19 cellular contexts compared by ENCODE assay signal in the genomic region with DNA sequence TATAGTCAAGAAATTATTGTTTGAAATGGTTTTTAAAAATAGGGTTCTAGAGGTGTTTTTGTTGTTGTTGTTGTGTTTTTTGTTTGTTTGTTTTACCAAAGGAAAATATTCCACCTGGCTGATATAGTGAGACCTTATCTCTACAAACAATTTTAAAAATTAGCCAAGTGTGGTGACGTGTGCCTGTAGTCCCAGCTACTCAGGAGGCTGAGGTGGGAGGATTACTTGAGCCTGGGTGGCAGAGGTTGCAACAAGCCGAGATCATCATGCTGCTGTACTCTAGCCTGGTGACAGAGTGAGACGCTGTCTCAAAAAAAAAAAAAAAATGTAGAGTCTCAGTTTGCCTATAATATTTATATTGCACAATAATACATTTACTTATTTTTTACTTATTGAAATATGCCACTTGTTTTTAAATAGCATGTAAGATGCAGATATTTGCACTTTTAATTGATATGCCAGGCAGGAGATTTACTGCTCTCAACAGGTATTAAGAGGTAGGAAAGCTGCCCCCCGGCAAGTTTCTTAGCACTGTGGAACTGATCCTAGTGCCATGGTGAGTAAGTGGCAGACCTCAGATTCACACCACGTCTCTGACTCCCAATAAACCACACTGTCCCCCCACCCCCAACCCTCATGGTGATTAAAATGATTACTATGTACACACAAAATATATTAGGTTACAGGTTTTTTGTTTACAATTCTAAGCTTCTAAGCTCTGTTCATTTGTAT.
DNase-seq lines count a peak whose midpoint lies in the region; ATAC-seq and TF ChIP-seq lines count a peak whose summit lies in the region.
"Had no signal": no experiment of that assay in that cellular context is flagged by ENCODE, and none has a peak within 500 bp of the region (broad histone marks: within the 10 kb centered on the region; RNA-seq: fewer than 3 reads in every experiment).

No MANE protein-coding gene starts in this region.

- in situ Hi-C loops in ACHN (cut with HindIII; ENCODE audit: low pct_ligation_motif_present, low pct_unique_long_range_greater_than_20kb, low sequenced_read_pairs) = no loop called here

- H3K27me3 ChIP-seq in PC-3 (ENCODE audit: low read length) = no peaks in the 10 kb centered on the region
- no peaks in the 10 kb centered on the region for H3K27me3 ChIP-seq in neural progenitor cell
- H3K27me3 ChIP-seq: esophagus muscularis mucosa had no signal

- H3F3A ChIP-seq in PC-3 (ENCODE audit: low read length, unreplicated experiment) = no peaks in the 10 kb centered on the region
- H3F3A ChIP-seq in neural progenitor cell (ENCODE audit: low read depth) = peaks cover 31% of the 10 kb centered on the region

- BruUV-seq in PC-3 (replicated peaks; lab: Mats Ljungman, UMichigan) = no TSS peak

- H3K9ac ChIP-seq in PC-3 (ENCODE audit: low read length) (no peak overlapping the region), neural progenitor cell (no peak overlapping the region)

- CTCF ChIA-PET in HEK293 (lab: Yijun Ruan, JAX) = interaction anchor here (0.6 to 1.4 kb wide), 5 partner anchors 11 to 501 kb away, joined by 3 to 6 read pairs (median 3); no protein-coding TSS in a partner anchor
- CTCF ChIA-PET in PC-3 (lab: Charles Lee) = no interaction called here
- CTCF ChIA-PET in activated CD4-positive, alpha-beta memory T cell treated with anti-CD3 and anti-CD28 coated beads, Interleukin-2, amount 10 ng/mL, durations not matched to agents 7 days and 5 days (lab: Charles Lee) = interaction anchor here (0.7 kb wide), 1 partner anchor 890 kb away, joined by 3 read pairs; no protein-coding TSS in a partner anchor

- peak overlapping the region; percentile 74 for H3K27ac Mint-ChIP-seq in neural progenitor cell
- H3K27ac Mint-ChIP-seq in activated CD4-positive, alpha-beta memory T cell treated with anti-CD3 and anti-CD28 coated beads, Interleukin-2, amount 10 ng/mL, durations not matched to agents 7 days and 5 days = no peak overlapping the region
- H3K27ac Mint-ChIP-seq: activated naive CD8-positive, alpha-beta T cell treated with anti-CD3 and anti-CD28 coated beads, Interleukin-2, amount 10 ng/mL, durations not matched to agents 7 days and 5 days; naive B cell had no signal

- POLR2A ChIA-PET in HEK293 (lab: Yijun Ruan, JAX) = no interaction called here
- POLR2A ChIA-PET in PC-3 (lab: Charles Lee; ENCODE audit: unreplicated experiment) = no interaction called here
- POLR2A ChIA-PET in activated CD4-positive, alpha-beta memory T cell treated with anti-CD3 and anti-CD28 coated beads, Interleukin-2, amount 10 ng/mL, durations not matched to agents 7 days and 5 days (lab: Charles Lee) = no interaction called here

- peaks cover 61% of the 10 kb centered on the region for H3K4me1 Mint-ChIP-seq in neural progenitor cell
- peaks cover 13% of the 10 kb centered on the region for H3K4me1 Mint-ChIP-seq in activated CD4-positive, alpha-beta memory T cell treated with anti-CD3 and anti-CD28 coated beads, Interleukin-2, amount 10 ng/mL, durations not matched to agents 7 days and 5 days

- H3K9me3 ChIP-seq in HEK293 (ENCODE audit: control insufficient read depth, insufficient read depth, low read depth, low read length) = no peaks in the 10 kb centered on the region
- no peaks in the 10 kb centered on the region for H3K9me3 ChIP-seq in PC-3 (ENCODE audit: low read length)
- H3K9me3 ChIP-seq in neural progenitor cell (ENCODE audit: low read depth) = no peaks in the 10 kb centered on the region
- H3K9me3 ChIP-seq: esophagus muscularis mucosa, spleen had no signal

- ATAC-seq in PC-3 = no peak
- no peak for ATAC-seq in HG03439 (IDR thresholded peaks at IDR 0.05; ENCODE audit: unreplicated experiment)

- no peaks in the 10 kb centered on the region for H3K9me2 ChIP-seq in PC-3 (replicated peaks; ENCODE audit: low read length)

- no peak overlapping the region for H3K27ac ChIP-seq in HEK293 (ENCODE audit: extremely low read depth, low read depth, low read length)
- no peak overlapping the region for H3K27ac ChIP-seq in PC-3 (ENCODE audit: low read length)
- no peak overlapping the region for H3K27ac ChIP-seq in neural progenitor cell
- H3K27ac ChIP-seq: esophagus muscularis mucosa, spleen, WERI-Rb-1 had no signal

- intact Hi-C loops in PC-3 (cut with micrococcal nuclease) = no loop called here

- H3K4me3 Mint-ChIP-seq in neural progenitor cell = no peak overlapping the region
- H3K4me3 Mint-ChIP-seq in activated CD4-positive, alpha-beta memory T cell treated with anti-CD3 and anti-CD28 coated beads, Interleukin-2, amount 10 ng/mL, durations not matched to agents 7 days and 5 days = no peak overlapping the region
- H3K4me3 Mint-ChIP-seq: activated naive CD8-positive, alpha-beta T cell treated with anti-CD3 and anti-CD28 coated beads, Interleukin-2, amount 10 ng/mL, durations not matched to agents 7 days and 5 days; naive B cell had no signal

- peaks cover 3% of the 10 kb centered on the region; the same call in 1 of the 2 replicates for H3K4me1 ChIP-seq in HEK293 (ENCODE audit: control insufficient read depth, insufficient read depth, low read length)
- peaks cover 48% of the 10 kb centered on the region for H3K4me1 ChIP-seq in PC-3 (ENCODE audit: insufficient read depth, low read length)
- peaks cover 43% of the 10 kb centered on the region for H3K4me1 ChIP-seq in neural progenitor cell

- no peaks in the 10 kb centered on the region for H4K20me1 ChIP-seq in PC-3 (ENCODE audit: low read length)
- peaks cover 21% of the 10 kb centered on the region for H4K20me1 ChIP-seq in neural progenitor cell (ENCODE audit: low read depth)

- H3K79me2 ChIP-seq in PC-3 (ENCODE audit: low read length) (peaks cover 71% of the 10 kb centered on the region), neural progenitor cell (ENCODE audit: low read depth) (peaks cover 96% of the 10 kb centered on the region)

- H3K36me3 ChIP-seq in HEK293 (ENCODE audit: control insufficient read depth in 2 of 2, insufficient read depth in 1 of 2, low read length in 2 of 2) = no peaks in the 10 kb centered on the region
- no peaks in the 10 kb centered on the region for H3K36me3 ChIP-seq in PC-3 (ENCODE audit: low read depth, low read length)
- no peaks in the 10 kb centered on the region for H3K36me3 ChIP-seq in neural progenitor cell
- H3K36me3 ChIP-seq: esophagus muscularis mucosa, spleen, WERI-Rb-1 had no signal

- no peak overlapping the region for H3K4me2 ChIP-seq in PC-3 (ENCODE audit: low read length)
- H3K4me2 ChIP-seq in neural progenitor cell = no peak overlapping the region

- TF ChIP-seq CTCF in HEK293 (tag by site-specific recombination; IDR thresholded peaks at IDR 0.05) (no peak), PC-3 (conservative IDR thresholded peaks at IDR 0.05; ENCODE audit: low read depth, low read length) (no peak), neural progenitor cell (IDR thresholded peaks at IDR 0.05) (no peak)

- peaks cover 21% of the 10 kb centered on the region for H3K9me3 Mint-ChIP-seq in neural progenitor cell
- H3K9me3 Mint-ChIP-seq in activated CD4-positive, alpha-beta memory T cell treated with anti-CD3 and anti-CD28 coated beads, Interleukin-2, amount 10 ng/mL, durations not matched to agents 7 days and 5 days = no peaks in the 10 kb centered on the region
- H3K9me3 Mint-ChIP-seq: activated naive CD8-positive, alpha-beta T cell treated with anti-CD3 and anti-CD28 coated beads, Interleukin-2, amount 10 ng/mL, durations not matched to agents 7 days and 5 days had no signal

- H3K27me3 Mint-ChIP-seq in neural progenitor cell (ENCODE audit: insufficient read depth, low read depth) = no peaks in the 10 kb centered on the region
- H3K27me3 Mint-ChIP-seq in activated CD4-positive, alpha-beta memory T cell treated with anti-CD3 and anti-CD28 coated beads, Interleukin-2, amount 10 ng/mL, durations not matched to agents 7 days and 5 days = peaks cover 70% of the 10 kb centered on the region

- H2AFZ ChIP-seq in PC-3 (ENCODE audit: low read length) = no peak overlapping the region
- no peak overlapping the region for H2AFZ ChIP-seq in neural progenitor cell (replicated peaks)

- H3K4me3 ChIP-seq in HEK293 (ENCODE audit: low read depth, low read length) = no peak overlapping the region
- no peak overlapping the region for H3K4me3 ChIP-seq in PC-3 (ENCODE audit: low read length)
- no peak overlapping the region for H3K4me3 ChIP-seq in neural progenitor cell
- H3K4me3 ChIP-seq: esophagus muscularis mucosa, lung, spleen had no signal

- DNase-seq in NCI-H1436 (lab: John Stamatoyannopoulos, UW) = peak; percentile 31
- DNase-seq in PC-3 = peak; percentile 24
- DNase-seq in neural progenitor cell (ENCODE audit: low spot score) = no peak
- DNase-seq in activated CD4-positive, alpha-beta memory T cell treated with anti-CD3 and anti-CD28 coated beads, Interleukin-2, amount 10 ng/mL, durations not matched to agents 7 days and 5 days = no peak
- no peak for DNase-seq in NCI-H446 treated with DMSO at 0.1 percent for 48 hours (lab: John Stamatoyannopoulos, UW)
- no peak for DNase-seq in ACHN
- DNase-seq: activated naive CD8-positive, alpha-beta T cell treated with anti-CD3 and anti-CD28 coated beads, Interleukin-2, amount 10 ng/mL, durations not matched to agents 7 days and 5 days; Kasumi-1; naive B cell; NCI-H2029 treated with DMSO at 0.1 percent for 48 hours; posterior cingulate gyrus; SHP77 treated with DMSO at 0.1 percent for 48 hours; spleen; T-helper 1 cell; WERI-Rb-1 had no signal

- H3K36me3 Mint-ChIP-seq in neural progenitor cell = peaks cover 23% of the 10 kb centered on the region
- no peaks in the 10 kb centered on the region for H3K36me3 Mint-ChIP-seq in activated CD4-positive, alpha-beta memory T cell treated with anti-CD3 and anti-CD28 coated beads, Interleukin-2, amount 10 ng/mL, durations not matched to agents 7 days and 5 days (ENCODE audit: low read depth)
- H3K36me3 Mint-ChIP-seq: naive B cell had no signal

TF ChIP-seq in HEK293, 187 proteins besides CTCF, POLR2A, EP300 and RAD21 (continues in another document):
- no peak for TF ChIP-seq ZNF202 (tag by site-specific recombination; IDR thresholded peaks at IDR 0.05; ENCODE audit: borderline replicate concordance)
- no peak for TF ChIP-seq ZFP41 (tag by site-specific recombination; IDR thresholded peaks at IDR 0.05; ENCODE audit: borderline replicate concordance)
- TF ChIP-seq ZNF211 (tag by site-specific recombination; IDR thresholded peaks at IDR 0.05; ENCODE audit: low read depth) = no peak
- TF ChIP-seq ZNF747 (tag by site-specific recombination; IDR thresholded peaks at IDR 0.05) = no peak
- no peak for TF ChIP-seq ZSCAN18 (tag by site-specific recombination; IDR thresholded peaks at IDR 0.05)

Comparison
In these comparisons a context has a peak if more than half of its experiments do, and no peak if none do; other contexts are left out.
1. DNase-seq: peak in NCI-H1436 (single experiment) and PC-3 (single experiment); none in neural progenitor cell (single experiment), activated CD4-positive, alpha-beta memory T cell treated with anti-CD3 and anti-CD28 coated beads, Interleukin-2, amount 10 ng/mL, durations not matched to agents 7 days and 5 days (single experiment), NCI-H446 treated with DMSO at 0.1 percent for 48 hours (single experiment) and ACHN (single experiment).